ENCODE assay signal across 1 cellular context in genomic region chr16:25066747-25067631, GRCh38.
TF ChIP-seq lines count a peak whose summit lies in the region.

No MANE protein-coding gene starts in this region.

TF ChIP-seq in HepG2, 621 proteins besides CTCF, POLR2A, EP300 and RAD21 (continued from another document and continues in another):
- TF ChIP-seq MXD3 (CRISPR knock-in tag; IDR thresholded peaks at IDR 0.05), result no peak; the same call in none of the 2 replicates
- no peak for TF ChIP-seq TGIF2 (CRISPR knock-in tag; IDR thresholded peaks at IDR 0.05)
- peak; percentile 84 for TF ChIP-seq BCL3 (CRISPR knock-in tag; IDR thresholded peaks at IDR 0.05)
- TF ChIP-seq BRD4 (CRISPR knock-in tag; IDR thresholded peaks at IDR 0.05), result 0 out of 2 replicates have a peak, but pooled peaks have one; percentile 53
- peak; percentile 26; the same call in 1 of the 2 replicates for TF ChIP-seq NFKB2 (CRISPR knock-in tag; IDR thresholded peaks at IDR 0.05; ENCODE audit: borderline replicate concordance)
- TF ChIP-seq ZNF224 (CRISPR knock-in tag; IDR thresholded peaks at IDR 0.05), result 0 out of 2 replicates have a peak, but pooled peaks have one; percentile 56
- TF ChIP-seq YY1 (IDR thresholded peaks at IDR 0.05; ENCODE audit: insufficient read depth, insufficient replicate concordance, low read depth, low read length), result peak; percentile 16
- TF ChIP-seq ZNF709 (CRISPR knock-in tag; IDR thresholded peaks at IDR 0.05), result peak; percentile 57
- 0 out of 2 replicates have a peak, but pooled peaks have one; percentile 38 for TF ChIP-seq ZNF747 (CRISPR knock-in tag; IDR thresholded peaks at IDR 0.05; ENCODE audit: borderline replicate concordance)
- peak; percentile 77 for TF ChIP-seq ZNF501 (CRISPR knock-in tag; IDR thresholded peaks at IDR 0.05)
- peak; percentile 62 for TF ChIP-seq CBX1 (IDR thresholded peaks at IDR 0.05; ENCODE audit: low read depth)
- 0 out of 2 replicates have a peak, but pooled peaks have one; percentile 36 for TF ChIP-seq ETS1 (CRISPR knock-in tag; IDR thresholded peaks at IDR 0.05)
- TF ChIP-seq PCBP2 (optimal IDR thresholded peaks at IDR 0.05; ENCODE audit: low read depth, low read length, poor library complexity, severe bottlenecking), result no peak
- peak; percentile 82; the same call in 1 of the 2 replicates for TF ChIP-seq ZBTB42 (CRISPR knock-in tag; IDR thresholded peaks at IDR 0.05)
- peak; percentile 48; the same call in 1 of the 2 replicates for TF ChIP-seq FOXC1 (CRISPR knock-in tag; IDR thresholded peaks at IDR 0.05; ENCODE audit: borderline replicate concordance)
- 0 out of 2 replicates have a peak, but pooled peaks have one; percentile 47 for TF ChIP-seq NFAT5 (CRISPR knock-in tag; IDR thresholded peaks at IDR 0.05)
- TF ChIP-seq KDM2A (CRISPR knock-in tag; IDR thresholded peaks at IDR 0.05; ENCODE audit: borderline replicate concordance, low read depth), result peak; percentile 76; the same call in 1 of the 2 replicates
- TF ChIP-seq E2F1 (CRISPR knock-in tag; IDR thresholded peaks at IDR 0.05), result 0 out of 2 replicates have a peak, but pooled peaks have one; percentile 45
- TF ChIP-seq WIZ (CRISPR knock-in tag; IDR thresholded peaks at IDR 0.05), result 0 out of 2 replicates have a peak, but pooled peaks have one; percentile 59
- TF ChIP-seq SIX1 (CRISPR knock-in tag; IDR thresholded peaks at IDR 0.05; ENCODE audit: borderline replicate concordance), result no peak
- 0 out of 2 replicates have a peak, but pooled peaks have one; percentile 25 for TF ChIP-seq ZNF766 (CRISPR knock-in tag; IDR thresholded peaks at IDR 0.05; ENCODE audit: borderline replicate concordance)
- TF ChIP-seq HOXD1 (CRISPR knock-in tag; IDR thresholded peaks at IDR 0.05), result 0 out of 2 replicates have a peak, but pooled peaks have one; percentile 11
- TF ChIP-seq ZNF256 (CRISPR knock-in tag; conservative IDR thresholded peaks at IDR 0.05), result no peak
- no peak for TF ChIP-seq ZNF597 (CRISPR knock-in tag; IDR thresholded peaks at IDR 0.05)
- TF ChIP-seq ZBTB49 (CRISPR knock-in tag; IDR thresholded peaks at IDR 0.05; ENCODE audit: borderline replicate concordance), result no peak
- peak; percentile 69 for TF ChIP-seq SP5 (CRISPR knock-in tag; IDR thresholded peaks at IDR 0.05; ENCODE audit: borderline replicate concordance, low read depth)
- no peak for TF ChIP-seq HMGA1 (CRISPR knock-in tag; conservative IDR thresholded peaks at IDR 0.05)
- no peak for TF ChIP-seq HIC2 (CRISPR knock-in tag; IDR thresholded peaks at IDR 0.05; ENCODE audit: low read depth)
- TF ChIP-seq ZFP36 (IDR thresholded peaks at IDR 0.05; ENCODE audit: borderline replicate concordance, low read depth, low read length, partially characterized antibody), result no peak
- TF ChIP-seq NCOA1 (CRISPR knock-in tag; IDR thresholded peaks at IDR 0.05), result no peak
- TF ChIP-seq MTA1 (CRISPR knock-in tag; IDR thresholded peaks at IDR 0.05; ENCODE audit: borderline replicate concordance), result peak; percentile 56; the same call in 1 of the 2 replicates
- no peak for TF ChIP-seq SP1 (IDR thresholded peaks at IDR 0.05)
- peak; percentile 80 for TF ChIP-seq SP1 (CRISPR knock-in tag; IDR thresholded peaks at IDR 0.05)
- peak; percentile 63 for TF ChIP-seq ZNF350 (CRISPR knock-in tag; IDR thresholded peaks at IDR 0.05; ENCODE audit: borderline replicate concordance, low read depth)
- TF ChIP-seq SOX5 (CRISPR knock-in tag; IDR thresholded peaks at IDR 0.05; ENCODE audit: borderline replicate concordance), result no peak
- TF ChIP-seq ISL2 (CRISPR knock-in tag; IDR thresholded peaks at IDR 0.05), result peak; percentile 56; the same call in 1 of the 2 replicates
- TF ChIP-seq ZBED4 (CRISPR knock-in tag; IDR thresholded peaks at IDR 0.05; ENCODE audit: borderline replicate concordance), result no peak
- 0 out of 2 replicates have a peak, but pooled peaks have one; percentile 30 for TF ChIP-seq ZIK1 (CRISPR knock-in tag; IDR thresholded peaks at IDR 0.05; ENCODE audit: borderline replicate concordance, low read depth)
- TF ChIP-seq ZNF891 (CRISPR knock-in tag; IDR thresholded peaks at IDR 0.05), result peak; percentile 79; the same call in 1 of the 2 replicates
- TF ChIP-seq NFE2 (CRISPR knock-in tag; IDR thresholded peaks at IDR 0.05), result no peak
- TF ChIP-seq ZNF552 (CRISPR knock-in tag; IDR thresholded peaks at IDR 0.05; ENCODE audit: borderline replicate concordance), result 0 out of 2 replicates have a peak, but pooled peaks have one; percentile 23
- peak; percentile 51; the same call in 1 of the 2 replicates for TF ChIP-seq ZNF343 (CRISPR knock-in tag; IDR thresholded peaks at IDR 0.05)
